ENCODE assay signal across 9 cellular contexts in the genomic region with DNA sequence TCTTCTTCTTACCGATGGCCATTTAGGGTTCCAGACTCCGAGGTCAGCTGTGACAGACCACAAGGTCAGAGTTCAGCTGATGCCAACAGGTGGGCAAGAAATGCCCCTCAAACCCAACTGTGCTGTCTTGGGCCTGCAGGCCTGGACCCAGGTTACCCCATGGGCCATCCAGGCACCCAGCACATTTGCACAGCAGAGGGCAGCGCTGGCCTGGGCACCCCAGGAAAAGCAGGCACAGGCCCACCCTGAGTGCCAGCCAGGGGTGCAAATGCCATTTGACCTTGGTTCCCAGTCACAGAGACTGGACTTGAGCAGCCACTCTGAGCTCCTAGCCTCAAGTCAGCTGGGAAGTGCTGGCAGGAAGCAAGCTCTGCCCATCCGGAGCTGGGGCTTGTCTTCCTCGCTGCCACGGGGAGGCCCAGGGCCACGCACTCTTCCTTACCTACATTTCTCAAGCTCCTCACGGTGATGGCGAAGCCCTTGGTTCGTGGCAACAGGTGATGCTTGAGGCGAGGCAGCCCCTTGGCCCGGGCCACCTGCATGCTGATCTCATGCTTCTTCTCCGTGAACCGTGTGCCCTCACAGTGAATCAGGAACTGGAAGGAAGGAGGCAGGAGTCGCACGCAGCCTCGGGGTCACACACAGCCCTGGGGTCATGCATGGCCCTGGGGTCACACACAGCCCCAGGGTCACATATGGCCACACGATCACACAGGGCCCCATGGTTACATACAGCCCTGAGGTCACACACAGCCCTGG.
DNase-seq lines count a peak whose midpoint lies in the region; FAIRE-seq and TF ChIP-seq lines count a peak whose summit lies in the region.
"Had no signal": no experiment of that assay in that cellular context is flagged by ENCODE, and none has a peak within 500 bp of the region (broad histone marks: within the 10 kb centered on the region; RNA-seq: fewer than 3 reads in every experiment).

No MANE protein-coding gene starts in this region.

- H3K4me1 Mint-ChIP-seq in osteocyte (ENCODE audit: unreplicated experiment) = no peaks in the 10 kb centered on the region

- peaks cover 11% of the 10 kb centered on the region for H3K9me3 Mint-ChIP-seq in osteocyte (ENCODE audit: unreplicated experiment)

- H3K27ac Mint-ChIP-seq in osteocyte (ENCODE audit: unreplicated experiment) = no peak overlapping the region

- no peak overlapping the region for H3K4me3 ChIP-seq in LNCaP clone FGC (ENCODE audit: low read depth, low read length)

- no peak for FAIRE-seq in RCC 7860 (lab: Jason Lieb, UNC)

- DNase-seq in GM03348 (ENCODE audit: low spot score) (peak; percentile 69), LNCaP clone FGC (ENCODE audit: low read depth) (no peak), dermis blood vessel endothelial cell (peak; percentile 40), osteocyte (ENCODE audit: extremely low spot score, unreplicated experiment) (no peak), NCI-H146 (lab: John Stamatoyannopoulos, UW) (no peak), NCI-H1436 (lab: John Stamatoyannopoulos, UW) (no peak), RCC 7860 (ENCODE audit: low spot score) (no peak)
- DNase-seq in activated CD4-positive, CD25-positive, alpha-beta regulatory T cell treated with anti-CD3 and anti-CD28 coated beads, Interleukin-2, amount 50 U/mL, for 72 hours = no peak
- DNase-seq: NCI-H1417 treated with DMSO at 0.1 percent for 48 hours had no signal

- peak; percentile 61 for TF ChIP-seq CTCF in LNCaP clone FGC (IDR thresholded peaks at IDR 0.05; ENCODE audit: control insufficient read depth, extremely low read depth, insufficient read depth)
- peak; percentile 54 for TF ChIP-seq CTCF in osteocyte (IDR thresholded peaks at IDR 0.05)

- H3K27me3 Mint-ChIP-seq in osteocyte (ENCODE audit: unreplicated experiment) = no peaks in the 10 kb centered on the region

- no peak overlapping the region for H3K4me3 Mint-ChIP-seq in osteocyte (ENCODE audit: unreplicated experiment)

- peaks cover 8% of the 10 kb centered on the region for H3K36me3 Mint-ChIP-seq in osteocyte (ENCODE audit: unreplicated experiment)

Comparison
In these comparisons a context has a peak if more than half of its experiments do, and no peak if none do; other contexts are left out.
1. DNase-seq: peak in GM03348 (single experiment) and dermis blood vessel endothelial cell (single experiment); none in LNCaP clone FGC (single experiment), osteocyte (single experiment), NCI-H146 (single experiment), NCI-H1436 (single experiment), RCC 7860 (single experiment) and activated CD4-positive, CD25-positive, alpha-beta regulatory T cell treated with anti-CD3 and anti-CD28 coated beads, Interleukin-2, amount 50 U/mL, for 72 hours (single experiment).